26 cellular contexts compared by ENCODE assay signal in genomic region chr17:7977039-7977438, GRCh38. TPM values are rescaled to one million over a fixed set of nuclear protein-coding genes. Genes with fewer than 3 reads are reported as not detected.
"Had no signal": no experiment of that assay in that cellular context is flagged by ENCODE, and none has a peak within 500 bp of the region (broad histone marks: within the 10 kb centered on the region; RNA-seq: fewer than 3 reads in every experiment).

No MANE protein-coding gene starts in this region.

- H3K27ac ChIP-seq: gastrocnemius medialis, left lung, prostate gland, right atrium auricular region, skin epidermis, spleen, testis, tibial artery, upper lobe of left lung had no signal

- H3K4me1 ChIP-seq: left lung, prostate gland, right atrium auricular region, spleen, testis, tibial artery had no signal

- ATAC-seq: effector memory CD8-positive, alpha-beta T cell; gastrocnemius medialis; left lung; naive thymus-derived CD8-positive, alpha-beta T cell; sciatic nerve; stimulated activated memory B cell treated with anti-CD40 and anti-IgM and Interleukin-4, amounts not matched to agents 10 μg/mL and 1 μg/mL and 100 μg/mL, for 72 hours; stimulated activated naive CD8-positive, alpha-beta T cell treated with anti-CD3 and anti-CD28 coated beads, Interleukin-15, Interleukin-2, amounts not matched to agents 100 U/mL and 50 U/mL, for 24 hours had no signal

- H3K9me3 ChIP-seq: gastrocnemius medialis, prostate gland, testis had no signal

- DNase-seq: cortex of kidney; effector memory CD8-positive, alpha-beta T cell; foreskin fibroblast; gastrocnemius medialis; kidney; left lung; mesenchymal stem cell; naive thymus-derived CD8-positive, alpha-beta T cell; nephron progenitor cell; nucleus accumbens; spleen; stimulated activated CD4-positive, alpha-beta T cell treated with anti-CD3 and anti-CD28 coated beads, Interleukin-4, amount 100 ng/mL, for 4 hours; stimulated activated naive CD8-positive, alpha-beta T cell treated with anti-CD3 and anti-CD28 coated beads, Interleukin-15, Interleukin-2, amounts not matched to agents 100 U/mL and 50 U/mL, for 24 hours; substantia nigra; testis; tibial artery; upper lobe of left lung had no signal

- H3K36me3 ChIP-seq: gastrocnemius medialis, left lung, prostate gland, right atrium auricular region, spleen, tibial artery, upper lobe of left lung had no signal

- H3K4me3 ChIP-seq: gastrocnemius medialis, left lung, prostate gland, right atrium auricular region, skin epidermis, spleen, testis, tibial artery, upper lobe of left lung had no signal

- H3K27me3 ChIP-seq: gastrocnemius medialis, right atrium auricular region, testis, upper lobe of left lung had no signal

RNA-seq across cellular contexts. Expression of gene GUCY2D, which starts 25.4 kb away (rescaled TPM):
- total RNA-seq: dermis microvascular lymphatic vessel endothelial cell; gastrocnemius medialis; glomerular endothelial cell; lung microvascular endothelial cell; naive thymus-derived CD8-positive, alpha-beta T cell; osteocyte; right atrium auricular region; sciatic nerve had no signal
